8 cellular contexts compared by ENCODE assay signal in the genomic region with DNA sequence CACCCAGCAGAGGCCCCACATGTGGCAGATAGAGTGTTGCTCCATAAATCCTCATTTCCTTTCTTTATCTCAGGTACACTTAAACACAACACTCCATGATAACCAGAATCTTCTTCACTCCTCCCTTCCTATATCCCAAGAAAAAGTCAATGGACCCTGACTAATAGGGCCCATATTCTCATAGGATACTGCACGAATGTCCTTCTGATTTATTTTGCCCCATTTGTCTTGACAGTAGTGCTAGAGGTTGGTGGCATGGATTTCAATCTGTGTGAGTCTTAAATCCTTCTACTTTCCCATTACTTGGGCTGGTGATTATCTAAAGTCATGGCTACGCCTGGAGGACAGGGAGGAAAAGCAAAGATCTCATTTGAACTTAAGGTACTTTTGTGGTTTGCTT.
"Had no signal": no experiment of that assay in that cellular context is flagged by ENCODE, and none has a peak within 500 bp of the region (broad histone marks: within the 10 kb centered on the region; RNA-seq: fewer than 3 reads in every experiment).

No MANE protein-coding gene starts in this region.

- H3K27ac ChIP-seq: HL-60, KMS-11 had no signal

- ATAC-seq: GM23338, HCT116, HepG2 had no signal

- H3K4me3 ChIP-seq: GM23338 had no signal

- H3K4me2 ChIP-seq: GM23338, KMS-11 had no signal

- H2AFZ ChIP-seq: GM23338 had no signal

- DNase-seq: H9, HFFc6, KBM-7 had no signal

- H3K9ac ChIP-seq: KMS-11 had no signal
